Comparison of ENCODE assay signal across 8 cellular contexts in the genomic region with DNA sequence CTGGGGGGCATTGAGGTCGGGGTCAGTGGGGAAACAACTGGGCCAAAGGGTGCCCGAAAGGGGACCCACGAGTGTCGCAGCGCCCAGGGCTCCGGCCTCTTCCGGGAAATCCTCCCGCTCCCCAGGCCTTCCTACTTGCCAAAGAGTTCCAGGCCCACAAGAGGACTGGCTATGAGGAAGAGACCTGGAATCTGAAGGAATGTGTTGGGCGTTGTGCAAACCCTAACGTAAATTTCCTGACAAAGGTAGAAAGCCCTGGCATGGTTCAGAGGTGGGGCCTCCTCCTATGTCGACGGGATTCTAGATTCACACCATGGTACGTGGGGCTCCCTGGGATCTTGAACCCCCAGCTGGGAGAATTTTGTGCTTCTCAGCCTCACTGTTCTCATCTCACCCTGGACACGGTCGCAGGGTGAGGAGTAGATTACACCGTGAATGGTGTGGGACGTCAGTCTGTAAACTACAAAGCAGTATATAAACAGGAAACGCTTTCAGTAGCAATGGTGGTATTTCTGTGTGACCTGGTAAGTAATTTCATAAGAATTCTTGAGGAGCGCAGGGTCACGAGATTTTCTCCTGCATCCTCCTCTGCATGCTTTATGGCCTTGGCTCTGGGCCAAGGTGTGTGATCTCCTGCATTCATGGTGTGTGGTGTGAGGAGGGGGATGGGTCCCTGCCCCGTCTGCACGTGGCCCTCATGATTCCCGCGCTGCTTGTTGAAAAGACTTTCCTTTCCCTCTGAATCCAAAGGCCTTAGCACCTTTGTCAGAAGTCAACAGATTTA. TPM values are rescaled to one million over a fixed set of nuclear protein-coding genes. Genes with fewer than 3 reads are reported as not detected.
A peak's percentile ranks its signal among the peaks of the same experiment; 100 is the strongest.
DNase-seq lines count a peak whose midpoint lies in the region; ATAC-seq and TF ChIP-seq lines count a peak whose summit lies in the region.

No MANE protein-coding gene starts in this region.

- intact Hi-C loops in adrenal gland (cut with DNase I) (no loop called here), left cardiac atrium (cut with DNase I) (no loop called here)

- 11 to 21% (median 14%) methylated on average over 14 to 24 of the region's 24 CpGs for WGBS in adrenal gland, 4 donors

- peak overlapping the region in 2 of 4 donors; percentile 55 to 63 for H3K4me3 ChIP-seq in adrenal gland

- no peaks in the 10 kb centered on the region for H3K36me3 ChIP-seq in adrenal gland (replicated peaks in 1 of 2)

- ATAC-seq in left cardiac atrium (peak; percentile 66 to 71), GM21381 (IDR thresholded peaks at IDR 0.05; ENCODE audit: unreplicated experiment) (no peak), GM21825 (IDR thresholded peaks at IDR 0.05; ENCODE audit: unreplicated experiment) (no peak)

- no peak for TF ChIP-seq CTCF in adrenal gland (IDR thresholded peaks at IDR 0.05)

- peak in 1 of 2 donors; percentile 28 for TF ChIP-seq POLR2A in adrenal gland (IDR thresholded peaks at IDR 0.05)

- peak overlapping the region; percentile 26 to 91 (median 86) for H3K27ac ChIP-seq in adrenal gland

- DNase-seq in SHP77 (lab: John Stamatoyannopoulos, UW): peak; percentile 6 to 27
- DNase-seq in SHP77 treated with DMSO at 0.1 percent for 48 hours (lab: John Stamatoyannopoulos, UW): no peak
- peak; percentile 40 for DNase-seq in MV-4-11 (lab: John Stamatoyannopoulos, UW)
- DNase-seq in adrenal gland: peak; percentile 62 to 82 (median 78)
- DNase-seq in left cardiac atrium: no peak
- DNase-seq in renal cortical epithelial cell (ENCODE audit: low read depth): peak; percentile 76

- H3K27me3 ChIP-seq in adrenal gland: no peaks in the 10 kb centered on the region

- peaks cover 5 to 13% of the 10 kb centered on the region in 2 donors for H3K4me1 ChIP-seq in adrenal gland (replicated peaks in 1 of 2)

- no peaks in the 10 kb centered on the region for H3K9me3 ChIP-seq in adrenal gland (replicated peaks in 1 of 3)

RNA-seq across cellular contexts. Expression of gene HSBP1L1, which starts 0.9 kb away (rescaled TPM):
- total RNA-seq in adrenal gland (100 to 1,000 TPM in 1 of 8 donors, 10 to 100 TPM in 7; 27.9 to 119 (median 34.4) TPM), left cardiac atrium (1 to 10 TPM; 9.4 TPM), renal cortical epithelial cell (13.1 and 20.1 TPM in 2 replicates)
- polyA plus RNA-seq in adrenal gland: 100 to 1,000 TPM in 1 of 3 donors, 10 to 100 TPM in 2; 17.3 to 182 (median 77.6) TPM

RNA-seq across cellular contexts. Expression of gene SLC66A2, which starts 13.9 kb away (rescaled TPM):
- total RNA-seq in adrenal gland (10 to 100 TPM; 20.7 to 47.8 (median 32.9) TPM), left cardiac atrium (10 to 100 TPM; 31.5 to 31.9 TPM), renal cortical epithelial cell (44.7 and 53.7 TPM in 2 replicates)
- 10 to 100 TPM in 2 of 3 donors, 1 to 10 TPM in 1; 5.1 to 40.0 (median 37.1) TPM for polyA plus RNA-seq in adrenal gland

RNA-seq across cellular contexts. Expression of gene TXNL4A, which starts 23.1 kb away (rescaled TPM):
- total RNA-seq in adrenal gland (100 to 1,000 TPM in 3 of 8 donors, 10 to 100 TPM in 5; 26.5 to 148 (median 66.9) TPM), left cardiac atrium (100 to 1,000 TPM in 1 of 2 donors, 10 to 100 TPM in 1; 92.0 to 114 TPM), renal cortical epithelial cell (40.1 and 72.4 TPM in 2 replicates)
- 100 to 1,000 TPM in 1 of 3 donors, 10 to 100 TPM in 2; 79.6 to 128 (median 98.6) TPM for polyA plus RNA-seq in adrenal gland

Comparison
In these comparisons a context has a peak if more than half of its experiments do, and no peak if none do; other contexts are left out.
1. DNase-seq: peak in SHP77 (2 of 2), MV-4-11 (single experiment), adrenal gland (7 of 7) and renal cortical epithelial cell (single experiment); none in SHP77 treated with DMSO at 0.1 percent for 48 hours (single experiment) and left cardiac atrium (single experiment).
2. ATAC-seq: peak in left cardiac atrium (2 of 2); none in GM21381 (single experiment) and GM21825 (single experiment).